In the genomic region with DNA sequence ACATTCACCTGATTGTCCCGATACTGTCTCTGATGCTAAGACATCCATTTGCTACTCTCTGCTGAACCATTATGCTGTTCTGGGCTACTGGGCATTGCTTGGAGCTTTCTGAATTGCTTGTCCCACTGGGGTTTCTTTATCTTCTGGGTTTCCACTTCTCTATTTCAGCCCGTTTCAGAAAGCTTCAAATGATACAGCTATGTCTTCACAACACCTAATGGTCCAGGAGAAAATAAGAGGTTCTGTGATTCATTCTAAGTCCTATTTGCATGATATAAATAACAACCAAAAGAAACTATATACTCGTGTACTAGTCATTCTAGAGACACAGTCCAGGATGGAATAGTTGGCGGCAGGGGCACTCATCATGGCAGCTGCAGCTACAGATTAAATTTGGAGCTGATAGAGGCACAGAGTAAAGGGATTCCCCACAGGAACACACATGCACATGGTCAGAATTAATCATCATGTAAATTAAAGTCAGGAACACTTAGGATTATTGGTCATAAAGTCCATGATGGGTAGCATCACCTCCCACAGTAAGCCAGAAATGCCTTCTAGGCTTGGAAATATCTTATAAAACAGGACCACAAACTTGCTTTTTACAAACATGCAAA, we compare ENCODE assay signal across 14 cellular contexts. TPM values are rescaled to one million over a fixed set of nuclear protein-coding genes. Genes with fewer than 3 reads are reported as not detected.
DNase-seq lines count a peak whose midpoint lies in the region; ATAC-seq lines count a peak whose summit lies in the region.
"Had no signal": no experiment of that assay in that cellular context is flagged by ENCODE, and none has a peak within 500 bp of the region (broad histone marks: within the 10 kb centered on the region; RNA-seq: fewer than 3 reads in every experiment).

No MANE protein-coding gene starts in this region.

- POLR2A ChIA-PET in naive thymus-derived CD8-positive, alpha-beta T cell (lab: Charles Lee), result no interaction called here

- H3K4me3 Mint-ChIP-seq in memory B cell, result no peak overlapping the region
- H3K4me3 Mint-ChIP-seq in naive thymus-derived CD8-positive, alpha-beta T cell, result no peak overlapping the region
- H3K4me3 Mint-ChIP-seq: activated CD4-positive, alpha-beta T cell treated with anti-CD3 and anti-CD28 coated beads, Interleukin-2, amount 10 ng/mL, durations not matched to agents 24 days and 14 days had no signal

- H3K9me3 Mint-ChIP-seq in memory B cell, result no peaks in the 10 kb centered on the region
- no peaks in the 10 kb centered on the region for H3K9me3 Mint-ChIP-seq in naive thymus-derived CD8-positive, alpha-beta T cell
- H3K9me3 Mint-ChIP-seq: activated CD4-positive, alpha-beta T cell treated with anti-CD3 and anti-CD28 coated beads, Interleukin-2, amount 10 ng/mL, durations not matched to agents 24 days and 14 days had no signal

- H3K27ac Mint-ChIP-seq in memory B cell, result no peak overlapping the region
- H3K27ac Mint-ChIP-seq in naive thymus-derived CD8-positive, alpha-beta T cell, result no peak overlapping the region
- H3K27ac Mint-ChIP-seq: activated CD4-positive, alpha-beta T cell treated with anti-CD3 and anti-CD28 coated beads, Interleukin-2, amount 10 ng/mL, durations not matched to agents 24 days and 14 days had no signal

- DNase-seq in memory B cell (ENCODE audit: low spot score in 2 of 2) (peak in 1 of 2 donors; percentile 20), NCI-H526 (lab: John Stamatoyannopoulos, UW) (no peak), HUDEP-2 (lab: John Stamatoyannopoulos, UW; ENCODE audit: unreplicated experiment in 76 of 76) (no peak)
- DNase-seq in naive thymus-derived CD8-positive, alpha-beta T cell, result no peak
- DNase-seq: activated CD4-positive, alpha-beta T cell treated with anti-CD3 and anti-CD28 coated beads, Interleukin-2, amount 10 ng/mL, durations not matched to agents 24 days and 14 days; activated naive CD4-positive, alpha-beta T cell treated with anti-CD3 and anti-CD28 coated beads, Interleukin-2, amount 50 U/mL, for 16 hours; colonic mucosa; SHP77 treated with DMSO at 0.1 percent for 48 hours had no signal

- peaks cover 9% of the 10 kb centered on the region for H3K4me1 Mint-ChIP-seq in memory B cell
- peaks cover 0 to 5% (median 0%) of the 10 kb centered on the region in 4 donors for H3K4me1 Mint-ChIP-seq in naive thymus-derived CD8-positive, alpha-beta T cell

- no peaks in the 10 kb centered on the region for H3K36me3 Mint-ChIP-seq in memory B cell
- no peaks in the 10 kb centered on the region for H3K36me3 Mint-ChIP-seq in naive thymus-derived CD8-positive, alpha-beta T cell

- peak; percentile 92 for ATAC-seq in GM18868 (IDR thresholded peaks at IDR 0.05; ENCODE audit: unreplicated experiment)
- peak; percentile 89 for ATAC-seq in GM21526 (IDR thresholded peaks at IDR 0.05; ENCODE audit: low FRiP score, unreplicated experiment)
- ATAC-seq in HG03066 (IDR thresholded peaks at IDR 0.05; ENCODE audit: low read depth, unreplicated experiment), result peak; percentile 86
- ATAC-seq in memory B cell (ENCODE audit: low read depth), result peak; percentile 80
- ATAC-seq in naive thymus-derived CD8-positive, alpha-beta T cell, result no peak

- H3K27me3 Mint-ChIP-seq in memory B cell, result peaks cover 6% of the 10 kb centered on the region
- peaks cover 0 to 2% (median 0%) of the 10 kb centered on the region in 5 donors for H3K27me3 Mint-ChIP-seq in naive thymus-derived CD8-positive, alpha-beta T cell

RNA-seq across cellular contexts. Expression of gene SCEL, which starts 33.3 kb away (rescaled TPM):
- not detected for total RNA-seq in naive thymus-derived CD8-positive, alpha-beta T cell
- polyA plus RNA-seq in naive thymus-derived CD8-positive, alpha-beta T cell, result not detected
- total RNA-seq: activated CD4-positive, alpha-beta T cell treated with anti-CD3 and anti-CD28 coated beads, Interleukin-2, amount 10 ng/mL, durations not matched to agents 24 days and 14 days; fibroblast of villous mesenchyme; lung microvascular endothelial cell had no signal
- polyA plus RNA-seq: urinary bladder had no signal

Comparison
In these comparisons a context has a peak if more than half of its experiments do, and no peak if none do; other contexts are left out.
1. ATAC-seq: peak in GM18868 (single experiment), GM21526 (single experiment), HG03066 (single experiment) and memory B cell (single experiment); none in naive thymus-derived CD8-positive, alpha-beta T cell (0 of 2).